ENCODE assay signal across 1 cellular context in genomic region chr10:17250736-17251135, GRCh38.
TF ChIP-seq lines count a peak whose summit lies in the region.

No MANE protein-coding gene starts in this region.

TF ChIP-seq in WTC11, 78 proteins besides CTCF, POLR2A, EP300 and RAD21 (continued from another document):
- TF ChIP-seq ARID4B (CRISPR knock-in tag; IDR thresholded peaks at IDR 0.05; ENCODE audit: borderline replicate concordance) (no peak), JUN (CRISPR knock-in tag; IDR thresholded peaks at IDR 0.05) (no peak), EMX1 (CRISPR knock-in tag; IDR thresholded peaks at IDR 0.05) (no peak), IRF1 (CRISPR knock-in tag; IDR thresholded peaks at IDR 0.05) (no peak), USF1 (CRISPR knock-in tag; IDR thresholded peaks at IDR 0.05) (no peak), FOXP1 (CRISPR knock-in tag; IDR thresholded peaks at IDR 0.05; ENCODE audit: borderline replicate concordance) (no peak), ZNF138 (CRISPR knock-in tag; conservative IDR thresholded peaks at IDR 0.05) (no peak), ATF2 (CRISPR knock-in tag; IDR thresholded peaks at IDR 0.05; ENCODE audit: borderline replicate concordance, low read depth) (no peak), ZNF396 (CRISPR knock-in tag; IDR thresholded peaks at IDR 0.05; ENCODE audit: borderline replicate concordance) (no peak), HMGXB4 (CRISPR knock-in tag; IDR thresholded peaks at IDR 0.05) (no peak)
TF ChIP-seq in WTC11: peak in this region for 0.
